5 cellular contexts compared by ENCODE assay signal in the genomic region with DNA sequence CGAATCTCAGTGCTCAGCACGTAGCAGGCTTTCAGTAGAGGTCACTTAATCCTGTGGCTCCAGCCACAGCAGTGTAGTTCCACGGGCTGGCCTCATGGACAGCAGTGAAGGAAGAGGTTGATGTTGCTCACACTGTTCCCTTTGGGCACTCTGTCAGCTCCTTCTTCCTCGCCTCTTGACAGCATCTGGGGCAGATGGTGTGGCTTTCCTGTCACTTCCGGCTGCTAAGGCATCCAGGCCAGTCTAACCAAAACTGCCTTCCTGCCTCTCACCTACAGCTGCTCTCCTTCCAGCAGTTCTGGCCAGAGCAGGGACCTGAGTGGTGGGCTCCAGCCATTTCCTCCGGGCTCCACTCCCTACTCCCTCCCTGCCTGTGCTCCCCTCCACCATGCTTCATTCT. TPM values are rescaled to one million over a fixed set of nuclear protein-coding genes. Genes with fewer than 3 reads are reported as not detected.
"Had no signal": no experiment of that assay in that cellular context is flagged by ENCODE, and none has a peak within 500 bp of the region (broad histone marks: within the 10 kb centered on the region; RNA-seq: fewer than 3 reads in every experiment).

No MANE protein-coding gene starts in this region.

RNA-seq across cellular contexts. Expression of gene CLTRN, which starts 9.8 kb away (rescaled TPM):
- total RNA-seq: T-helper 2 cell treated with Interferon-gamma antibody and Interleukin-4, amounts not matched to agents 100 ng/mL and 5 ng/mL, for 36 hours had no signal

RNA-seq across cellular contexts. Expression of gene ACE2, which starts 54.0 kb away (rescaled TPM):
- total RNA-seq: activated CD4-positive, alpha-beta memory T cell treated with anti-CD3 and anti-CD28 coated beads, Interleukin-2, amount 10 ng/mL, durations not matched to agents 7 days and 5 days; activated CD4-positive, alpha-beta T cell treated with anti-CD3 and anti-CD28 coated beads, Interleukin-2, amount 10 ng/mL, durations not matched to agents 7 days and 5 days; T-cell; T-helper 2 cell treated with Interferon-gamma antibody and Interleukin-4, amounts not matched to agents 100 ng/mL and 5 ng/mL, for 36 hours; WTC11 had no signal
